In genomic region chr1:4584471-4584870, GRCh38 we compare ENCODE assay signal across 21 cellular contexts.
"Had no signal": no experiment of that assay in that cellular context is flagged by ENCODE, and none has a peak within 500 bp of the region (broad histone marks: within the 10 kb centered on the region; RNA-seq: fewer than 3 reads in every experiment).

No MANE protein-coding gene starts in this region.

- DNase-seq: cortex of kidney, dorsolateral prefrontal cortex, heart left ventricle, hippocampal formation, kidney glomerular epithelial cell, mammary epithelial cell, occipital lobe, psoas muscle, right lobe of liver, spleen, upper lobe of right lung had no signal

- H3K36me3 ChIP-seq: heart left ventricle, pancreas, right lobe of liver, spleen, tibial nerve, upper lobe of right lung, vagina had no signal

- H3K4me1 Mint-ChIP-seq: stimulated activated memory B cell treated with anti-CD40 and anti-IgM and Interleukin-4, amounts not matched to agents 10 μg/mL and 1 μg/mL and 100 μg/mL, for 72 hours had no signal

- H3K4me1 ChIP-seq: pancreas, psoas muscle, right lobe of liver, testis, tibial nerve, upper lobe of right lung, vagina had no signal

- H3K9me3 ChIP-seq: heart left ventricle, mucosa of descending colon, pancreas, psoas muscle, right lobe of liver, spleen, testis, tibial nerve, upper lobe of right lung, vagina had no signal

- H3K27ac Mint-ChIP-seq: stimulated activated memory B cell treated with anti-CD40 and anti-IgM and Interleukin-4, amounts not matched to agents 10 μg/mL and 1 μg/mL and 100 μg/mL, for 72 hours; stimulated activated naive CD8-positive, alpha-beta T cell treated with anti-CD3 and anti-CD28 coated beads, Interleukin-15, Interleukin-2, amounts not matched to agents 100 ng/mL and 50 ng/mL, for 24 hours had no signal

- H3K4me3 ChIP-seq: dorsolateral prefrontal cortex, heart left ventricle, mucosa of descending colon, pancreas, psoas muscle, right lobe of liver, spleen, testis, tibial nerve, upper lobe of right lung, vagina had no signal

- H3K27me3 ChIP-seq: testis, vagina had no signal

- H3K9me3 Mint-ChIP-seq: naive thymus-derived CD8-positive, alpha-beta T cell; stimulated activated memory B cell treated with anti-CD40 and anti-IgM and Interleukin-4, amounts not matched to agents 10 μg/mL and 1 μg/mL and 100 μg/mL, for 72 hours; stimulated activated naive CD8-positive, alpha-beta T cell treated with anti-CD3 and anti-CD28 coated beads, Interleukin-15, Interleukin-2, amounts not matched to agents 100 ng/mL and 50 ng/mL, for 24 hours had no signal

- H3K27ac ChIP-seq: dorsolateral prefrontal cortex, heart left ventricle, pancreas, psoas muscle, right lobe of liver, spleen, testis, tibial nerve, upper lobe of right lung, vagina had no signal

- H3K4me3 Mint-ChIP-seq: naive thymus-derived CD8-positive, alpha-beta T cell; stimulated activated memory B cell treated with anti-CD40 and anti-IgM and Interleukin-4, amounts not matched to agents 10 μg/mL and 1 μg/mL and 100 μg/mL, for 72 hours; stimulated activated naive CD8-positive, alpha-beta T cell treated with anti-CD3 and anti-CD28 coated beads, Interleukin-15, Interleukin-2, amounts not matched to agents 100 ng/mL and 50 ng/mL, for 24 hours had no signal

- FAIRE-seq: frontal cortex, pancreas had no signal

- ATAC-seq: esophagus mucosa; heart left ventricle; mucosa of descending colon; naive thymus-derived CD8-positive, alpha-beta T cell; pancreas; psoas muscle; stimulated activated memory B cell treated with anti-CD40 and anti-IgM and Interleukin-4, amounts not matched to agents 10 μg/mL and 1 μg/mL and 100 μg/mL, for 72 hours had no signal

- H3K36me3 Mint-ChIP-seq: naive thymus-derived CD8-positive, alpha-beta T cell; stimulated activated memory B cell treated with anti-CD40 and anti-IgM and Interleukin-4, amounts not matched to agents 10 μg/mL and 1 μg/mL and 100 μg/mL, for 72 hours had no signal
